Comparison of ENCODE assay signal across 17 cellular contexts in the genomic region with DNA sequence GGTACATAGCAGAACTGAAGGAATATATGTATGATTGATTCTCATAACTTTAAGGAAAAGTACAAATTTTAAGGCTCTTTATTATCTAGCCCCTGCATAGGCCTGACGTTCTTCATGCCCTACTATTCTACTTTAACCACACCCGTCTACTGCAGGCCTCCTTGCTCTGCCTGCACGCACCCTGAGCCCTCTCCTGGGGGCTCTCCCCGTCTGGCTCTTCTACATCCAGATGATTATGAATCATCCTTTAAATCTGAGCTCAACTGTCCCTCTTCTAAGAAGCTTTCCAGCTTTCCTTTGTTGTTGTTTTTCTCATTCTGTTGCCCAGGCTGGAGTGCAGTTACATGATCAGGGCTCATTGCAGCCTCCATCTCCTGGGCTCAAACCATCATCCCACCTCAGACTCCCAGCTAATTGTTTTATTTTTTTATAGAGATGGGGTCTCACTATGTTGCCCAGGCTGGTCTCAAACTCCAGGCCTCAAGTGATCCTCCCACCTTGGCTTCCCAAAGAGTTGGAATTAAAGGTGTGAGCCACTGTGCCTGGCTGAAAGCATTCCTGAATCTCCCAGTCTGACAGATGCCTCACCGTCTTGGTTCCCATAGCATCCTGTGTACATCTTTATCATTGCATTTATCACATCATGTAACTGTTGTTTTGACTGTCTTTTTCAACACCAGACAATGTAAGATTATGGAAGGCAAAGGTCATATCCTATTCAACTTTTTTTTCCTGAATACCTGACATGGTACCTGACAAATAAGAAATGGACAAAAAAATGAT.
DNase-seq lines count a peak whose midpoint lies in the region; ATAC-seq and TF ChIP-seq lines count a peak whose summit lies in the region.
"Had no signal": no experiment of that assay in that cellular context is flagged by ENCODE, and none has a peak within 500 bp of the region (broad histone marks: within the 10 kb centered on the region; RNA-seq: fewer than 3 reads in every experiment).

No MANE protein-coding gene starts in this region.

- no peak overlapping the region for H2AFZ ChIP-seq in hepatocyte

- intact Hi-C loops in posterior cingulate gyrus (cut with DNase I) = no loop called here

- DNase-seq in A172 (ENCODE audit: low spot score) (peak; percentile 36), HT1080 (ENCODE audit: low read depth) (peak; percentile 7), astrocyte of the spinal cord (ENCODE audit: low read depth, low spot score) (peak; percentile 38), hepatocyte (ENCODE audit: low spot score) (peak; percentile 41), posterior cingulate gyrus (no peak), NCI-H187 (lab: John Stamatoyannopoulos, UW) (no peak)
- DNase-seq: activated naive CD8-positive, alpha-beta T cell treated with anti-CD3 and anti-CD28 coated beads, Interleukin-2, amount 50 U/mL, for 24 hours; activated T-cell treated with anti-CD3 and anti-CD28 coated beads, Interleukin-2, amount 50 U/mL, for 48 hours; COR-L47; NCI-H187 treated with DMSO at 0.1 percent for 48 hours; stimulated activated naive CD8-positive, alpha-beta T cell treated with anti-CD3 and anti-CD28 coated beads, Interleukin-15, Interleukin-2, amounts not matched to agents 100 U/mL and 50 U/mL, for 24 hours had no signal

- no peaks in the 10 kb centered on the region for H3K36me3 ChIP-seq in hepatocyte (replicated peaks; ENCODE audit: insufficient read depth, low read depth)
- H3K36me3 ChIP-seq: vagina had no signal

- TF ChIP-seq CTCF in astrocyte of the spinal cord (IDR thresholded peaks at IDR 0.05; ENCODE audit: low read depth, low read length) (no peak), hepatocyte (IDR thresholded peaks at IDR 0.05; ENCODE audit: poor library complexity) (no peak)

- H4K20me1 ChIP-seq in hepatocyte (ENCODE audit: insufficient read depth, poor library complexity, severe bottlenecking) = no peaks in the 10 kb centered on the region

- no peaks in the 10 kb centered on the region for H3K9me3 ChIP-seq in hepatocyte (ENCODE audit: low read depth)
- H3K9me3 ChIP-seq: vagina had no signal

- no peak overlapping the region for H3K4me3 ChIP-seq in astrocyte of the spinal cord (ENCODE audit: low read depth, low read length)
- no peak overlapping the region for H3K4me3 ChIP-seq in hepatocyte
- H3K4me3 ChIP-seq: coronary artery, lung, vagina had no signal

- 78% methylated on average over 5 of the region's 5 CpGs for WGBS in hepatocyte (ENCODE audit: low lambda C conversion rate, missing lambda C conversion rate)

- H3K9me2 ChIP-seq in hepatocyte (replicated peaks; ENCODE audit: insufficient read depth) = no peaks in the 10 kb centered on the region

- H3K27ac ChIP-seq in hepatocyte = peak overlapping the region; percentile 21
- H3K27ac ChIP-seq: coronary artery, vagina had no signal

- H3K79me2 ChIP-seq in hepatocyte = no peaks in the 10 kb centered on the region

- ATAC-seq in HG03175 (IDR thresholded peaks at IDR 0.05; ENCODE audit: unreplicated experiment) = no peak
- no peak for ATAC-seq in HG03097 (IDR thresholded peaks at IDR 0.05; ENCODE audit: low FRiP score, unreplicated experiment)
- ATAC-seq: activated naive CD8-positive, alpha-beta T cell treated with anti-CD3 and anti-CD28 coated beads, Interleukin-2, amount 50 U/mL, for 24 hours; sciatic nerve; stimulated activated naive CD8-positive, alpha-beta T cell treated with anti-CD3 and anti-CD28 coated beads, Interleukin-15, Interleukin-2, amounts not matched to agents 100 U/mL and 50 U/mL, for 24 hours had no signal

- H3K27me3 ChIP-seq in hepatocyte = no peaks in the 10 kb centered on the region
- H3K27me3 ChIP-seq: vagina had no signal

- H3K4me1 ChIP-seq in hepatocyte (ENCODE audit: insufficient read depth) = no peaks in the 10 kb centered on the region
- H3K4me1 ChIP-seq: vagina had no signal

- in situ Hi-C loops in astrocyte of the spinal cord (cut with HindIII; ENCODE audit: low sequenced_read_pairs) = no loop called here

- H3K4me2 ChIP-seq in hepatocyte = no peak overlapping the region

Comparison
In these comparisons a context has a peak if more than half of its experiments do, and no peak if none do; other contexts are left out.
1. DNase-seq: peak in A172 (single experiment), HT1080 (single experiment), astrocyte of the spinal cord (single experiment) and hepatocyte (single experiment); none in posterior cingulate gyrus (0 of 10) and NCI-H187 (0 of 2).